Comparison of ENCODE assay signal across 2 cellular contexts in the genomic region with DNA sequence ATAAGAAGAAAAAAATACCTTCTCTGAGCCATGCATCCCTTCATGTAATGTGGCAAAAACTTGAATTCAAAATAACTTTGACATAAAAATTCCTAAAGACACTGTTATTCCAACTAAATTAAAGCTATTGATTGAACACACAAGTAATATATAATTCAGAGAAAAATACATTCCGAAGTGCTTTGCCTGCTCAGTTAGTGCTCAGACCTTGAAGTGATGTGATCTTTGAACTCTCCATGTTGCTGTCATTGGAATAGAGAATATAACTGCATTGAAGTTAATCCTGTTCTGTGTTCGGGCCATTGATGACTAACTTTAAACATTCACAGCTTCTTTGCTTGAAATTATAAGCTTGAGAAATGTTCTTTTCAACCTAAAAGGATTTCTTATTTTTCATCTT.
TF ChIP-seq lines count a peak whose summit lies in the region.

No MANE protein-coding gene starts in this region.

TF ChIP-seq in HepG2, 621 proteins besides CTCF, POLR2A, EP300 and RAD21 (continued from another document and continues in another):
- TF ChIP-seq, protein P1, sequence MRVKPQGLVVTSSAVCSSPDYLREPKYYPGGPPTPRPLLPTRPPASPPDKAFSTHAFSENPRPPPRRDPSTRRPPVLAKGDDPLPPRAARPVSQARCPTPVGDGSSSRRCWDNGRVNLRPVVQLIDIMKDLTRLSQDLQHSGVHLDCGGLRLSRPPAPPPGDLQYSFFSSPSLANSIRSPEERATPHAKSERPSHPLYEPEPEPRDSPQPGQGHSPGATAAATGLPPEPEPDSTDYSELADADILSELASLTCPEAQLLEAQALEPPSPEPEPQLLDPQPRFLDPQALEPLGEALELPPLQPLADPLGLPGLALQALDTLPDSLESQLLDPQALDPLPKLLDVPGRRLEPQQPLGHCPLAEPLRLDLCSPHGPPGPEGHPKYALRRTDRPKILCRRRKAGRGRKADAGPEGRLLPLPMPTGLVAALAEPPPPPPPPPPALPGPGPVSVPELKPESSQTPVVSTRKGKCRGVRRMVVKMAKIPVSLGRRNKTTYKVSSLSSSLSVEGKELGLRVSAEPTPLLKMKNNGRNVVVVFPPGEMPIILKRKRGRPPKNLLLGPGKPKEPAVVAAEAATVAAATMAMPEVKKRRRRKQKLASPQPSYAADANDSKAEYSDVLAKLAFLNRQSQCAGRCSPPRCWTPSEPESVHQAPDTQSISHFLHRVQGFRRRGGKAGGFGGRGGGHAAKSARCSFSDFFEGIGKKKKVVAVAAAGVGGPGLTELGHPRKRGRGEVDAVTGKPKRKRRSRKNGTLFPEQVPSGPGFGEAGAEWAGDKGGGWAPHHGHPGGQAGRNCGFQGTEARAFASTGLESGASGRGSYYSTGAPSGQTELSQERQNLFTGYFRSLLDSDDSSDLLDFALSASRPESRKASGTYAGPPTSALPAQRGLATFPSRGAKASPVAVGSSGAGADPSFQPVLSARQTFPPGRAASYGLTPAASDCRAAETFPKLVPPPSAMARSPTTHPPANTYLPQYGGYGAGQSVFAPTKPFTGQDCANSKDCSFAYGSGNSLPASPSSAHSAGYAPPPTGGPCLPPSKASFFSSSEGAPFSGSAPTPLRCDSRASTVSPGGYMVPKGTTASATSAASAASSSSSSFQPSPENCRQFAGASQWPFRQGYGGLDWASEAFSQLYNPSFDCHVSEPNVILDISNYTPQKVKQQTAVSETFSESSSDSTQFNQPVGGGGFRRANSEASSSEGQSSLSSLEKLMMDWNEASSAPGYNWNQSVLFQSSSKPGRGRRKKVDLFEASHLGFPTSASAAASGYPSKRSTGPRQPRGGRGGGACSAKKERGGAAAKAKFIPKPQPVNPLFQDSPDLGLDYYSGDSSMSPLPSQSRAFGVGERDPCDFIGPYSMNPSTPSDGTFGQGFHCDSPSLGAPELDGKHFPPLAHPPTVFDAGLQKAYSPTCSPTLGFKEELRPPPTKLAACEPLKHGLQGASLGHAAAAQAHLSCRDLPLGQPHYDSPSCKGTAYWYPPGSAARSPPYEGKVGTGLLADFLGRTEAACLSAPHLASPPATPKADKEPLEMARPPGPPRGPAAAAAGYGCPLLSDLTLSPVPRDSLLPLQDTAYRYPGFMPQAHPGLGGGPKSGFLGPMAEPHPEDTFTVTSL (CRISPR knock-in tag; IDR thresholded peaks at IDR 0.05; ENCODE audit: borderline replicate concordance) = peak; percentile 43; the same call in 1 of the 2 replicates
- TF ChIP-seq ZSCAN29 (CRISPR knock-in tag; conservative IDR thresholded peaks at IDR 0.05) = no peak
- no peak for TF ChIP-seq CHCHD3 (CRISPR knock-in tag; IDR thresholded peaks at IDR 0.05)
- TF ChIP-seq ZNF33A (CRISPR knock-in tag; IDR thresholded peaks at IDR 0.05; ENCODE audit: borderline replicate concordance) = no peak
- TF ChIP-seq, protein P2, sequence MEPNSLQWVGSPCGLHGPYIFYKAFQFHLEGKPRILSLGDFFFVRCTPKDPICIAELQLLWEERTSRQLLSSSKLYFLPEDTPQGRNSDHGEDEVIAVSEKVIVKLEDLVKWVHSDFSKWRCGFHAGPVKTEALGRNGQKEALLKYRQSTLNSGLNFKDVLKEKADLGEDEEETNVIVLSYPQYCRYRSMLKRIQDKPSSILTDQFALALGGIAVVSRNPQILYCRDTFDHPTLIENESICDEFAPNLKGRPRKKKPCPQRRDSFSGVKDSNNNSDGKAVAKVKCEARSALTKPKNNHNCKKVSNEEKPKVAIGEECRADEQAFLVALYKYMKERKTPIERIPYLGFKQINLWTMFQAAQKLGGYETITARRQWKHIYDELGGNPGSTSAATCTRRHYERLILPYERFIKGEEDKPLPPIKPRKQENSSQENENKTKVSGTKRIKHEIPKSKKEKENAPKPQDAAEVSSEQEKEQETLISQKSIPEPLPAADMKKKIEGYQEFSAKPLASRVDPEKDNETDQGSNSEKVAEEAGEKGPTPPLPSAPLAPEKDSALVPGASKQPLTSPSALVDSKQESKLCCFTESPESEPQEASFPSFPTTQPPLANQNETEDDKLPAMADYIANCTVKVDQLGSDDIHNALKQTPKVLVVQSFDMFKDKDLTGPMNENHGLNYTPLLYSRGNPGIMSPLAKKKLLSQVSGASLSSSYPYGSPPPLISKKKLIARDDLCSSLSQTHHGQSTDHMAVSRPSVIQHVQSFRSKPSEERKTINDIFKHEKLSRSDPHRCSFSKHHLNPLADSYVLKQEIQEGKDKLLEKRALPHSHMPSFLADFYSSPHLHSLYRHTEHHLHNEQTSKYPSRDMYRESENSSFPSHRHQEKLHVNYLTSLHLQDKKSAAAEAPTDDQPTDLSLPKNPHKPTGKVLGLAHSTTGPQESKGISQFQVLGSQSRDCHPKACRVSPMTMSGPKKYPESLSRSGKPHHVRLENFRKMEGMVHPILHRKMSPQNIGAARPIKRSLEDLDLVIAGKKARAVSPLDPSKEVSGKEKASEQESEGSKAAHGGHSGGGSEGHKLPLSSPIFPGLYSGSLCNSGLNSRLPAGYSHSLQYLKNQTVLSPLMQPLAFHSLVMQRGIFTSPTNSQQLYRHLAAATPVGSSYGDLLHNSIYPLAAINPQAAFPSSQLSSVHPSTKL (CRISPR knock-in tag; IDR thresholded peaks at IDR 0.05) = peak; percentile 65
- TF ChIP-seq AGO2 (optimal IDR thresholded peaks at IDR 0.05; ENCODE audit: low read depth, low read length) = no peak
- TF ChIP-seq MED1 (CRISPR knock-in tag; IDR thresholded peaks at IDR 0.05) = 0 out of 2 replicates have a peak, but pooled peaks have one; percentile 17
- TF ChIP-seq ZNF10 (CRISPR knock-in tag; IDR thresholded peaks at IDR 0.05; ENCODE audit: borderline replicate concordance, low read depth) = no peak
- TF ChIP-seq LCORL (IDR thresholded peaks at IDR 0.05) = no peak
- no peak for TF ChIP-seq LCORL (CRISPR knock-in tag; IDR thresholded peaks at IDR 0.05)
- TF ChIP-seq, protein P3, sequence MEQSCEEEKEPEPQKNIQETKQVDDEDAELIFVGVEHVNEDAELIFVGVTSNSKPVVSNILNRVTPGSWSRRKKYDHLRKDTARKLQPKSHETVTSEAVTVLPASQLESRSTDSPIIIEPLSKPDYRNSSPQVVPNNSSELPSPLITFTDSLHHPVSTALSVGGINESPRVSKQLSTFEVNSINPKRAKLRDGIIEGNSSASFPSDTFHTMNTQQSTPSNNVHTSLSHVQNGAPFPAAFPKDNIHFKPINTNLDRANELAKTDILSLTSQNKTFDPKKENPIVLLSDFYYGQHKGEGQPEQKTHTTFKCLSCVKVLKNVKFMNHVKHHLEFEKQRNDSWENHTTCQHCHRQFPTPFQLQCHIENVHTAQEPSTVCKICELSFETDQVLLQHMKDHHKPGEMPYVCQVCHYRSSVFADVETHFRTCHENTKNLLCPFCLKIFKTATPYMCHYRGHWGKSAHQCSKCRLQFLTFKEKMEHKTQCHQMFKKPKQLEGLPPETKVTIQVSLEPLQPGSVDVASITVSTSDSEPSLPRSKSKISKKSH (CRISPR knock-in tag; IDR thresholded peaks at IDR 0.05; ENCODE audit: borderline replicate concordance) = no peak

TF ChIP-seq in GM23338, 12 proteins besides CTCF, POLR2A, EP300 and RAD21 (continued from another document):
- TF ChIP-seq, protein P4, sequence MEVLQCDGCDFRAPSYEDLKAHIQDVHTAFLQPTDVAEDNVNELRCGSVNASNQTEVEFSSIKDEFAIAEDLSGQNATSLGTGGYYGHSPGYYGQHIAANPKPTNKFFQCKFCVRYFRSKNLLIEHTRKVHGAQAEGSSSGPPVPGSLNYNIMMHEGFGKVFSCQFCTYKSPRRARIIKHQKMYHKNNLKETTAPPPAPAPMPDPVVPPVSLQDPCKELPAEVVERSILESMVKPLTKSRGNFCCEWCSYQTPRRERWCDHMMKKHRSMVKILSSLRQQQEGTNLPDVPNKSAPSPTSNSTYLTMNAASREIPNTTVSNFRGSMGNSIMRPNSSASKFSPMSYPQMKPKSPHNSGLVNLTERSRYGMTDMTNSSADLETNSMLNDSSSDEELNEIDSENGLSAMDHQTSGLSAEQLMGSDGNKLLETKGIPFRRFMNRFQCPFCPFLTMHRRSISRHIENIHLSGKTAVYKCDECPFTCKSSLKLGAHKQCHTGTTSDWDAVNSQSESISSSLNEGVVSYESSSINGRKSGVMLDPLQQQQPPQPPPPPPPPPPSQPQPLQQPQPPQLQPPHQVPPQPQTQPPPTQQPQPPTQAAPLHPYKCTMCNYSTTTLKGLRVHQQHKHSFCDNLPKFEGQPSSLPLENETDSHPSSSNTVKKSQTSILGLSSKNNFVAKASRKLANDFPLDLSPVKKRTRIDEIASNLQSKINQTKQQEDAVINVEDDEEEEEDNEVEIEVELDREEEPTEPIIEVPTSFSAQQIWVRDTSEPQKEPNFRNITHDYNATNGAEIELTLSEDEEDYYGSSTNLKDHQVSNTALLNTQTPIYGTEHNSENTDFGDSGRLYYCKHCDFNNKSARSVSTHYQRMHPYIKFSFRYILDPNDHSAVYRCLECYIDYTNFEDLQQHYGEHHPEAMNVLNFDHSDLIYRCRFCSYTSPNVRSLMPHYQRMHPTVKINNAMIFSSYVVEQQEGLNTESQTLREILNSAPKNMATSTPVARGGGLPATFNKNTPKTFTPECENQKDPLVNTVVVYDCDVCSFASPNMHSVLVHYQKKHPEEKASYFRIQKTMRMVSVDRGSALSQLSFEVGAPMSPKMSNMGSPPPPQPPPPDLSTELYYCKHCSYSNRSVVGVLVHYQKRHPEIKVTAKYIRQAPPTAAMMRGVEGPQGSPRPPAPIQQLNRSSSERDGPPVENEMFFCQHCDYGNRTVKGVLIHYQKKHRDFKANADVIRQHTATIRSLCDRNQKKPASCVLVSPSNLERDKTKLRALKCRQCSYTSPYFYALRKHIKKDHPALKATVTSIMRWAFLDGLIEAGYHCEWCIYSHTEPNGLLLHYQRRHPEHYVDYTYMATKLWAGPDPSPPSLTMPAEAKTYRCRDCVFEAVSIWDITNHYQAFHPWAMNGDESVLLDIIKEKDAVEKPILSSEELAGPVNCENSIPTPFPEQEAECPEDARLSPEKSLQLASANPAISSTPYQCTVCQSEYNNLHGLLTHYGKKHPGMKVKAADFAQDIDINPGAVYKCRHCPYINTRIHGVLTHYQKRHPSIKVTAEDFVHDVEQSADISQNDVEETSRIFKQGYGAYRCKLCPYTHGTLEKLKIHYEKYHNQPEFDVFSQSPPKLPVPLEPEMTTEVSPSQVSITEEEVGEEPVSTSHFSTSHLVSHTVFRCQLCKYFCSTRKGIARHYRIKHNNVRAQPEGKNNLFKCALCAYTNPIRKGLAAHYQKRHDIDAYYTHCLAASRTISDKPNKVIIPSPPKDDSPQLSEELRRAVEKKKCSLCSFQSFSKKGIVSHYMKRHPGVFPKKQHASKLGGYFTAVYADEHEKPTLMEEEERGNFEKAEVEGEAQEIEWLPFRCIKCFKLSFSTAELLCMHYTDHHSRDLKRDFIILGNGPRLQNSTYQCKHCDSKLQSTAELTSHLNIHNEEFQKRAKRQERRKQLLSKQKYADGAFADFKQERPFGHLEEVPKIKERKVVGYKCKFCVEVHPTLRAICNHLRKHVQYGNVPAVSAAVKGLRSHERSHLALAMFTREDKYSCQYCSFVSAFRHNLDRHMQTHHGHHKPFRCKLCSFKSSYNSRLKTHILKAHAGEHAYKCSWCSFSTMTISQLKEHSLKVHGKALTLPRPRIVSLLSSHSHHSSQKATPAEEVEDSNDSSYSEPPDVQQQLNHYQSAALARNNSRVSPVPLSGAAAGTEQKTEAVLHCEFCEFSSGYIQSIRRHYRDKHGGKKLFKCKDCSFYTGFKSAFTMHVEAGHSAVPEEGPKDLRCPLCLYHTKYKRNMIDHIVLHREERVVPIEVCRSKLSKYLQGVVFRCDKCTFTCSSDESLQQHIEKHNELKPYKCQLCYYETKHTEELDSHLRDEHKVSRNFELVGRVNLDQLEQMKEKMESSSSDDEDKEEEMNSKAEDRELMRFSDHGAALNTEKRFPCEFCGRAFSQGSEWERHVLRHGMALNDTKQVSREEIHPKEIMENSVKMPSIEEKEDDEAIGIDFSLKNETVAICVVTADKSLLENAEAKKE (CRISPR knock-in tag; IDR thresholded peaks at IDR 0.05) = no peak
- TF ChIP-seq, protein P5, sequence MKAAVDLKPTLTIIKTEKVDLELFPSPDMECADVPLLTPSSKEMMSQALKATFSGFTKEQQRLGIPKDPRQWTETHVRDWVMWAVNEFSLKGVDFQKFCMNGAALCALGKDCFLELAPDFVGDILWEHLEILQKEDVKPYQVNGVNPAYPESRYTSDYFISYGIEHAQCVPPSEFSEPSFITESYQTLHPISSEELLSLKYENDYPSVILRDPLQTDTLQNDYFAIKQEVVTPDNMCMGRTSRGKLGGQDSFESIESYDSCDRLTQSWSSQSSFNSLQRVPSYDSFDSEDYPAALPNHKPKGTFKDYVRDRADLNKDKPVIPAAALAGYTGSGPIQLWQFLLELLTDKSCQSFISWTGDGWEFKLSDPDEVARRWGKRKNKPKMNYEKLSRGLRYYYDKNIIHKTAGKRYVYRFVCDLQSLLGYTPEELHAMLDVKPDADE (IDR thresholded peaks at IDR 0.05) = no peak
